In the genomic region with DNA sequence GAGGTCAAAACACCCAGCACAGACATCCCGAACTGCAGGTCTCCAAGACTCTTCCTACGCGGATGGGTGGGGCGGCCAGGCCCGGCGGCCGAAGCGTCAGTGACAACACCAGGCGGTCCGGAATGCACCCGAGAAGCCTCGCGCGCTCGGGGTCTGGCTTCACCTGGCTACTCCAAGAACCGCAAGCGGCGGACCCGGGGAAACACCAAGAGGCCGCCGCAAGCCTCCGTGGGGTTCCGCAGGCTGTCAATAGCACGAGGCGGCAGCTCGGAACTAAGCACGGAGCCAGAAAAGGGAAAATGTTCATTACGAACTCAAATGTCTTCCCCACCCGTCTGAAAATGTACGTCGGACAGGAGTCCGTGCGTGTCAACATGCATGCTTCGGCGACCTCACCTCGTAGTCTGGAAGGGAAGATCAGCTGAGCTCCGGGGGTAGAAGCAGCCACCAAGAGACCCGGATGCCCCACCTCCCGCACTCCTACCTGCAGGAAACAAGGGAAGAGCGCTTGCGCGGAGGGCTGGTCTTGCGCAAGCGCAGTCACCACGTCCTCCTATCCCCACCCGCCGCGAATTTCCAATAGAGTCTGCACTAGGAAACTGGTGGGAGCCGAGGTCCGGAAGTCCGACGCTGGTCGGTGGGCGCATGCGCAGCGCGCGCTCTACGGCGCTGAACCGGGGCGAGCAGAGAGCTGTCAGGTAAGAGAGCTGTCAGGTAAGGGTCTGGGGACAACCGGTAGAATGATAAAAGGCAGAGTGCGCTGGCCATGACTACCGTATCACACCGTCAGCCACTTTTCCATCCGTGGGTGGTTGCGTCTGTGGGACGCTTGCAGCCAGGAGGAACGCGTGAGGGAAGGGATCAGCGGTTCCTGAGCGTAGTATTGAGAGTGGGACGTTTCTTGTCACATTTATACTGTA, we compare ENCODE assay signal across 8 cellular contexts. TPM values are rescaled to one million over a fixed set of nuclear protein-coding genes. Genes with fewer than 3 reads are reported as not detected.
DNase-seq lines count a peak whose midpoint lies in the region; ATAC-seq and TF ChIP-seq lines count a peak whose summit lies in the region.

A gene (plus strand): TSS at position 646 of the 920 bp plus-strand sequence. CDS start 3,864 bp downstream, outside the sequence.
A gene (minus strand): TSS at position 500 of the 920 bp plus-strand sequence. CDS start 958 bp downstream, outside the sequence.

- H3K4me3 ChIP-seq in right cardiac atrium (ENCODE audit: low read length) (peak within 1 kb of the TSS; percentile 80), uterus (peak within 1 kb of the TSS; percentile 65 to 94)

- POLR2A ChIA-PET in T-cell (lab: Charles Lee): no interaction called here

- no peaks in the 10 kb centered on the region for H3K36me3 ChIP-seq in uterus

- H3K9me3 Mint-ChIP-seq in T-cell: no peaks in the 10 kb centered on the region

- H3K4me1 ChIP-seq in right cardiac atrium (ENCODE audit: control insufficient read depth, insufficient read depth, low read length) (no peaks in the 10 kb centered on the region), uterus (no peaks in the 10 kb centered on the region)

- ATAC-seq in HG02870 (IDR thresholded peaks at IDR 0.05; ENCODE audit: unreplicated experiment) (peak; percentile 78), T-cell (replicated peaks in 1 of 4) (peak; percentile 87 to 89 (median 88)), right cardiac atrium (peak; percentile 97 to 99)

- under 1% methylated on average over 74 of the region's 74 CpGs for WGBS in right cardiac atrium

- H3K27ac Mint-ChIP-seq in T-cell: no peak within 1 kb of the TSS

- H3K4me1 Mint-ChIP-seq in T-cell: peaks cover 0 to 51% (median 39%) of the 10 kb centered on the region in 3 donors

- H3K27ac ChIP-seq in right cardiac atrium (ENCODE audit: low read length) (peak within 1 kb of the TSS; percentile 75), uterus (peak within 1 kb of the TSS; percentile 73 to 82)

- TF ChIP-seq CTCF in GM13977 (IDR thresholded peaks at IDR 0.05; ENCODE audit: extremely low read depth, insufficient read depth, missing control alignments) (no peak), uterus (IDR thresholded peaks at IDR 0.05) (peak in 1 of 4 experiments; percentile 20)

- DNase-seq in GM13977 (ENCODE audit: low spot score) (peak; percentile 91), NCI-H146 (lab: John Stamatoyannopoulos, UW) (peak; percentile 98), T-cell (peak; percentile 80 to 93 (median 87)), amygdala (lab: John Stamatoyannopoulos, UW) (peak; percentile 74 to 98 (median 91)), right cardiac atrium (peak; percentile 94 to 97 (median 97)), pulmonary artery endothelial cell (ENCODE audit: low read depth, low spot score) (peak; percentile 87), uterus (peak; percentile 94 to 95)

- TF ChIP-seq POLR2A in uterus (IDR thresholded peaks at IDR 0.05): peak; percentile 26 to 54

- no peaks in the 10 kb centered on the region for H3K9me3 ChIP-seq in right cardiac atrium (ENCODE audit: control insufficient read depth, low read length)
- H3K9me3 ChIP-seq in uterus: no peaks in the 10 kb centered on the region

- no peak within 1 kb of the TSS for H3K4me3 Mint-ChIP-seq in T-cell

- H3K27me3 ChIP-seq in right cardiac atrium (ENCODE audit: control insufficient read depth, insufficient read depth): no peaks in the 10 kb centered on the region
- no peaks in the 10 kb centered on the region for H3K27me3 ChIP-seq in uterus

- no peaks in the 10 kb centered on the region for H3K27me3 Mint-ChIP-seq in T-cell

- H3K36me3 Mint-ChIP-seq in T-cell: peaks cover 37% of the 10 kb centered on the region

- intact Hi-C loops in right cardiac atrium (cut with DNase I) (no loop called here), uterus (cut with DNase I; ENCODE audit: low total_unique reads) (no loop called here)

- in situ Hi-C loops in GM13977 (cut with MboI; ENCODE audit: low pct_unique_long_range_greater_than_20kb, low sequenced_read_pairs, unreplicated experiment): no loop called here

- CTCF ChIA-PET in T-cell (lab: Charles Lee): interaction anchor here (0.6 to 1.0 kb wide), 5 partner anchors 41 to 806 kb away, joined by 3 to 4 read pairs (median 3); no protein-coding TSS in a partner anchor

RNA-seq across cellular contexts. Expression of the first gene that starts in this region (rescaled TPM):
- total RNA-seq in T-cell: 10 to 100 TPM in 3 of 5 donors, 1 to 10 TPM in 2; 6.7 to 14.7 (median 12.5) TPM
- 1 to 10 TPM; 5.1 to 8.6 (median 6.9) TPM for total RNA-seq in right cardiac atrium
- polyA plus RNA-seq in right cardiac atrium: 4.1 TPM
- total RNA-seq in pulmonary artery endothelial cell: 7.3 and 9.8 TPM in 2 replicates
- 10 to 100 TPM in 1 of 4 donors, 1 to 10 TPM in 3; 2.8 to 13.1 (median 5.4) TPM for total RNA-seq in uterus

RNA-seq across cellular contexts. Expression of the second gene that starts in this region (rescaled TPM):
- total RNA-seq in T-cell (10 to 100 TPM; 35.5 to 41.2 (median 41.0) TPM), right cardiac atrium (10 to 100 TPM; 14.6 to 19.2 (median 16.4) TPM), pulmonary artery endothelial cell (27.1 and 32.5 TPM in 2 replicates), uterus (10 to 100 TPM; 17.9 to 90.9 (median 40.4) TPM)
- polyA plus RNA-seq in right cardiac atrium: 9.1 TPM

Comparison
In these comparisons a context has a peak if more than half of its experiments do, and no peak if none do; other contexts are left out.
1. Peak in every context shown above with its lines: DNase-seq, ATAC-seq, H3K4me3 ChIP-seq and H3K27ac ChIP-seq.